ENCODE assay signal across 1 cellular context in the genomic region with DNA sequence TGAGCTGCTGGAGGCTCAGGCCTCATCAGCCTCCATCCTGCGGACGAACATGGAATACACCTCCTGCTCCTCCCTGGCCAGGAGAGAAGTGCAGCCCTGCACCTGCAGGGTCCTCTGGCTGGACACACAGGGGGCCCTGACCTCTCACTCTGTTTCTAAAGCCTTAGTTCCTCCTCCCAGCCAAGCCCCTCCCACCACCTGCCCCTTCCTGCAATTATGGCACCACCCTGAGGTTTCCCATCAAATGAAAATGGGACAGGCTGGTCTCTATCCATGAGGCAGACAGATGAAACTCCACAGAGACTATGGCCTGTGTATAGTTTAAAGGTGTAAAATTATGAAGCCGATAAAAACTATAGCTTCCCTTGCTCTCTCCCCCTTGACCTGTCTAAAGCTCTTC.
TF ChIP-seq lines count a peak whose summit lies in the region.

No MANE protein-coding gene starts in this region.

TF ChIP-seq in WTC11, 78 proteins besides CTCF, POLR2A, EP300 and RAD21 (continued from another document):
- no peak for TF ChIP-seq ESRRA (CRISPR knock-in tag; IDR thresholded peaks at IDR 0.05; ENCODE audit: borderline replicate concordance)
